In the genomic region with DNA sequence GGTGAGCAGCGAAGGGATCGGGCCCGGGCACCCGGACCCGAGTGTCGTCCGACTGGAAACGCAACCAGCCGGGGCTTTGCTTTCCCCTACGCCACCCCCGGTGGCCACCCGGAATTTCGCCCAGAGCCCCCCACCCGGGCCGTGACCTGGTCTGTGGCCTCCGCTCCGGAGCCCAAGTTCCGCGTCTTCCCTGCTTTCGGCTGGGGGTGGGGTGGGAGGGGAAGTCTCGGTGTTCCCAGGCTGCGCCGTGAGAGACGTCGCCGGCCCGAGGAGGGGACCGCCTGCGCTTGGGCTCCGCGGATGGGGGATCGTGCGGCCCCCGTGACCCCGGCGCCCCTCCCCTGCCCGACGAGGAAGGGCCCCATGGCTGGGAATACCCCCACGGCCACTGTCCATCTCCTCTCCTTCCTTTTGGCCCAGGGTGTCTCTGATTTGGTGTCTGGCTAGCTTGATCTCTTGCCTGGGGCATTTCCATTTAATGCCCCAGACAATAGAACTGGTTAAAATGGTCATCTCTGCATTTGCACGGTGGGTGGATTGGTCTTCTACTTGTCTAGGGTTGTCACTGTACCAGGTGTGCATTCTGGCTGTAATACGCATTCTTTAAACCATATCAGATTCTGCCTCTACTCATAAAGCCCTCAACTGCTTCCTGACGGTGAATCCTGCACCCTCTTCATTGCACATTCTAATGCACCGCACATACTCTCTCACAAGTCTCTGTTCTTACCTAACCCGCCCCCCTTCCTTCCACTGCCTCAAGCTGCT, we compare ENCODE assay signal across 8 cellular contexts. TPM values are rescaled to one million over a fixed set of nuclear protein-coding genes. Genes with fewer than 3 reads are reported as not detected.
DNase-seq lines count a peak whose midpoint lies in the region; ATAC-seq lines count a peak whose summit lies in the region.

No MANE protein-coding gene starts in this region.

- intact Hi-C loops in head of caudate nucleus (cut with DNase I): loop anchor here (2.0 kb wide), 3 partner anchors 130 to 240 kb away; no protein-coding TSS in a partner anchor

- H3K36me3 ChIP-seq in BLaER1: no peaks in the 10 kb centered on the region
- H3K36me3 ChIP-seq in neuron (ENCODE audit: insufficient read depth, low read length): no peaks in the 10 kb centered on the region

- peaks cover 3% of the 10 kb centered on the region for H3K27me3 Mint-ChIP-seq in activated naive CD8-positive, alpha-beta T cell treated with anti-CD3 and anti-CD28 coated beads for 36 hours

- ATAC-seq in GM19372 (IDR thresholded peaks at IDR 0.05; ENCODE audit: low read depth, unreplicated experiment): peak; percentile 0
- no peak for ATAC-seq in HG02938 (IDR thresholded peaks at IDR 0.05; ENCODE audit: unreplicated experiment)

- H3K4me1 Mint-ChIP-seq in activated naive CD8-positive, alpha-beta T cell treated with anti-CD3 and anti-CD28 coated beads for 36 hours: peaks cover 29% of the 10 kb centered on the region

- peak overlapping the region; percentile 69 for H3K27ac Mint-ChIP-seq in activated naive CD8-positive, alpha-beta T cell treated with anti-CD3 and anti-CD28 coated beads for 36 hours

- H3K4me3 Mint-ChIP-seq in activated naive CD8-positive, alpha-beta T cell treated with anti-CD3 and anti-CD28 coated beads for 36 hours: peak overlapping the region; percentile 87

- H3K27me3 ChIP-seq in BLaER1: no peaks in the 10 kb centered on the region
- H3K27me3 ChIP-seq in neuron (ENCODE audit: insufficient read depth, low read length): no peaks in the 10 kb centered on the region

- H3K27ac ChIP-seq in BLaER1: peak overlapping the region; percentile 83

- H3K9ac ChIP-seq in BLaER1: peak overlapping the region; percentile 93

- H3K36me3 Mint-ChIP-seq in activated naive CD8-positive, alpha-beta T cell treated with anti-CD3 and anti-CD28 coated beads for 36 hours: no peaks in the 10 kb centered on the region

- H3K4me1 ChIP-seq in BLaER1: peaks cover 25% of the 10 kb centered on the region
- H3K4me1 ChIP-seq in neuron (ENCODE audit: insufficient read depth, low read length): peaks cover 23% of the 10 kb centered on the region

- peak overlapping the region; percentile 83 for H2AFZ ChIP-seq in neuron (ENCODE audit: low read depth, low read length)

- H3K9me3 ChIP-seq in BLaER1: no peaks in the 10 kb centered on the region
- no peaks in the 10 kb centered on the region for H3K9me3 ChIP-seq in neuron (ENCODE audit: low read length)

- peak overlapping the region; percentile 96 for H3K4me2 ChIP-seq in BLaER1

- no peaks in the 10 kb centered on the region for H3K9me3 Mint-ChIP-seq in activated naive CD8-positive, alpha-beta T cell treated with anti-CD3 and anti-CD28 coated beads for 36 hours

- peaks cover 48% of the 10 kb centered on the region for H4K20me1 ChIP-seq in BLaER1

- DNase-seq in NCI-H146 treated with DMSO at 0.1 percent for 48 hours (lab: John Stamatoyannopoulos, UW; ENCODE audit: unreplicated experiment) (peak; percentile 57), head of caudate nucleus (peak in 37 of 42 donors; percentile 30 to 86 (median 59)), NCI-H446 (lab: John Stamatoyannopoulos, UW) (no peak)
- peak; percentile 17 for DNase-seq in activated naive CD8-positive, alpha-beta T cell treated with anti-CD3 and anti-CD28 coated beads for 36 hours

- H3K4me3 ChIP-seq in BLaER1 (peak overlapping the region; percentile 92), neuron (ENCODE audit: low read length) (peak overlapping the region; percentile 58)

RNA-seq across cellular contexts. Expression of a gene that starts 0.8 kb away (rescaled TPM):
- 1 to 10 TPM; 5.2 to 8.2 TPM for total RNA-seq in activated naive CD8-positive, alpha-beta T cell treated with anti-CD3 and anti-CD28 coated beads for 36 hours

Comparison
In these comparisons a context has a peak if more than half of its experiments do, and no peak if none do; other contexts are left out.
1. DNase-seq: peak in NCI-H146 treated with DMSO at 0.1 percent for 48 hours (single experiment), activated naive CD8-positive, alpha-beta T cell treated with anti-CD3 and anti-CD28 coated beads for 36 hours (single experiment) and head of caudate nucleus (37 of 42); none in NCI-H446 (0 of 2).